9 cellular contexts compared by ENCODE assay signal in the genomic region with DNA sequence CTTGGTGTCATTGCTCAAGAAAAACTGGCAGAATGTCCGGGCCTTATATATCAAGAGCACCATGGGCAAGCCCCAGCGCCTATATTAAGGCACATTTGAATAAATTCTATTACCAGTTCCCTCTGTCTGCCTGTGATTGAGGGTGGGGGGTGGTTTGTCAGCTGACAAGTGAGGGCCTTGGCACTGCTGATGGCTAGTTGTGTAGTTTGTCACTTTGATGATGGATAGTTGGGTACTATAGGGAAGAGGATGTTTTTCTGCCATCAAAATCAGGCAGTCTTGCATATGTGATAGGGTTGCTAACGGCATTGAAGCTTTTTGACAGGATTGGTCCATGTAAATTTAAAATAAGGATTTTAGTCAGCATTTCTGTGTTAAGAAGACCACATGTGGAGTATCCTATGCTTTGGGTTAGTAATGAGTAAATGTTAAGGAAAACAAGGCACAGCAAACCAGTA. TPM values are rescaled to one million over a fixed set of nuclear protein-coding genes. Genes with fewer than 3 reads are reported as not detected.
DNase-seq lines count a peak whose midpoint lies in the region; ATAC-seq, FAIRE-seq and TF ChIP-seq lines count a peak whose summit lies in the region.
"Had no signal": no experiment of that assay in that cellular context is flagged by ENCODE, and none has a peak within 500 bp of the region (broad histone marks: within the 10 kb centered on the region; RNA-seq: fewer than 3 reads in every experiment).

No MANE protein-coding gene starts in this region.

- FAIRE-seq in GM12891 (lab: Jason Lieb, UNC) (no peak), H1 (lab: Jason Lieb, UNC) (no peak), HTR-8/SVneo (lab: Jason Lieb, UNC) (no peak), frontal cortex (lab: Jason Lieb, UNC) (no peak), kidney (lab: Jason Lieb, UNC) (no peak)

- POLR2A ChIA-PET in PC-9 (lab: Charles Lee; ENCODE audit: unreplicated experiment), result interaction anchor here (0.6 to 0.7 kb wide), 6 partner anchors 16 to 156 kb away, joined by 3 to 7 read pairs (median 4); no protein-coding TSS in a partner anchor
- POLR2A ChIA-PET in H1 (lab: Charles Lee; ENCODE audit: partially characterized antibody), result interaction anchor here (0.6 to 30.9 kb wide), 11 partner anchors 17 to 212 kb away, joined by 3 to 1319 read pairs (median 4); a partner anchor contains a TSS

- no peak overlapping the region for H3K4ac ChIP-seq in H1 (replicated peaks; ENCODE audit: insufficient read length, low read depth, low read length)

- no peak; the same call in 1 of the 2 replicates for TF ChIP-seq POLR2A in GM12891 (IDR thresholded peaks at IDR 0.05; ENCODE audit: low read depth, low read length)
- TF ChIP-seq POLR2A in H1 (IDR thresholded peaks at IDR 0.05; ENCODE audit: control extremely low read depth in 1 of 2, low read depth in 2 of 2, low read length in 2 of 2), result peak in 1 of 2 experiments; percentile 77; a peak in 1 of 3 replicates

- no peak overlapping the region for H3K18ac ChIP-seq in H1 (ENCODE audit: extremely low read depth, low read length)

- no peak for DNase-seq in GM12891 (ENCODE audit: insufficient read length, low spot score)
- peak in 1 of 2 experiments; percentile 47 for DNase-seq in PC-9
- DNase-seq in H1 (ENCODE audit: low read depth in 1 of 2, low spot score in 2 of 2), result no peak
- peak in 1 of 2 donors; percentile 32 for DNase-seq in psoas muscle
- no peak for DNase-seq in C1 segment of cervical spinal cord (lab: John Stamatoyannopoulos, UW)
- DNase-seq in HTR-8/SVneo (ENCODE audit: insufficient read length, low spot score), result no peak
- no peak for DNase-seq in frontal cortex (ENCODE audit: low spot score in 2 of 2)
- DNase-seq in kidney, result no peak

- no peak overlapping the region for H3K56ac ChIP-seq in H1 (replicated peaks; ENCODE audit: insufficient read length, low read depth, low read length)

- 81% methylated on average over 3 of the region's 3 CpGs; no CpG with 5 or more reads in 1 of the 2 experiments for WGBS in H1 (ENCODE audit: extremely low coverage in 1 of 2, insufficient coverage in 1 of 2, insufficient read length in 1 of 2, insufficient replicate concordance in 2 of 2, low coverage in 1 of 2, low lambda C conversion rate in 2 of 2, missing lambda C conversion rate in 1 of 2), 2 experiments
- WGBS in psoas muscle, 3 donors, result 49 to 60% (median 59%) methylated on average over 3 of the region's 3 CpGs

- no peak overlapping the region for H2BK12ac ChIP-seq in H1 (ENCODE audit: low read depth, low read length)

- H4K8ac ChIP-seq in H1 (ENCODE audit: extremely low read depth, insufficient read depth, low read length), result no peak overlapping the region

- H2AFZ ChIP-seq in PC-9 (no peak overlapping the region), H1 (ENCODE audit: low read length) (no peak overlapping the region)

- H3K4me1 ChIP-seq in PC-9 (replicated peaks; ENCODE audit: insufficient read depth) (peaks cover 28% of the 10 kb centered on the region), H1 (replicated peaks in 1 of 4; ENCODE audit: control insufficient read depth in 3 of 4, insufficient read depth in 4 of 4, low read length in 3 of 4) (peaks cover 0 to 8% (median 5%) of the 10 kb centered on the region in 4 experiments; a peak in 6 of 7 replicates), psoas muscle (peaks cover 20% of the 10 kb centered on the region), kidney (ENCODE audit: control insufficient read depth in 1 of 2, insufficient read depth in 1 of 2, low read depth in 1 of 2, low read length in 2 of 2) (peaks cover 12 to 14% of the 10 kb centered on the region in 2 donors)

- peaks cover 4% of the 10 kb centered on the region; the same call in 1 of the 2 replicates for H3K79me1 ChIP-seq in H1 (ENCODE audit: low read depth, low read length)

- TF ChIP-seq EP300 in H1 (IDR thresholded peaks at IDR 0.05; ENCODE audit: borderline replicate concordance in 1 of 2, low read depth in 2 of 2, low read length in 2 of 2), result no peak

- peaks cover 54% of the 10 kb centered on the region for H4K20me1 ChIP-seq in PC-9 (ENCODE audit: insufficient read depth)
- peaks cover 32 to 33% of the 10 kb centered on the region in 2 experiments for H4K20me1 ChIP-seq in H1 (replicated peaks in 1 of 2; ENCODE audit: control insufficient read depth in 1 of 2, insufficient read depth in 2 of 2, low read length in 2 of 2)

- no peak overlapping the region for H4K91ac ChIP-seq in H1 (replicated peaks; ENCODE audit: insufficient read length, low read length)

- H2BK120ac ChIP-seq in H1 (replicated peaks; ENCODE audit: low read depth, low read length), result no peak overlapping the region

- no peak overlapping the region for H2BK5ac ChIP-seq in H1 (ENCODE audit: low read depth, low read length)

- no peak overlapping the region for H2BK20ac ChIP-seq in H1 (ENCODE audit: low read length)

- peaks cover 13% of the 10 kb centered on the region for H3K23me2 ChIP-seq in H1 (ENCODE audit: low read depth, low read length)

- peaks cover 61% of the 10 kb centered on the region for H3F3A ChIP-seq in PC-9 (ENCODE audit: insufficient read depth, low read depth)

- H3K27ac ChIP-seq in PC-9 (peak overlapping the region; percentile 96), H1 (ENCODE audit: low read depth, low read length) (no peak overlapping the region), psoas muscle (peak overlapping the region; percentile 89), kidney (ENCODE audit: low read depth in 2 of 2, low read length in 2 of 2) (peak overlapping the region in 1 of 2 donors; percentile 32)

- H3K4me2 ChIP-seq in PC-9 (peak overlapping the region; percentile 95), H1 (ENCODE audit: insufficient read depth in 1 of 2, low read depth in 2 of 2, low read length in 2 of 2) (peak overlapping the region; percentile 98 to 99)

- H3K9ac ChIP-seq in H1 (replicated peaks in 1 of 4; ENCODE audit: extremely low read depth in 1 of 4, low read depth in 3 of 4, low read length in 3 of 4), result no peak overlapping the region
- H3K9ac ChIP-seq in kidney (ENCODE audit: low read length in 2 of 2), result peak overlapping the region in 1 of 2 donors; percentile 16

- no peak overlapping the region for H2AK5ac ChIP-seq in H1 (ENCODE audit: low read depth, low read length)

- H3K79me2 ChIP-seq in PC-9 (ENCODE audit: low read depth) (peaks cover 42% of the 10 kb centered on the region), H1 (ENCODE audit: control insufficient read depth in 1 of 2, insufficient read depth in 2 of 2, low read length in 2 of 2) (peaks cover 14 to 30% of the 10 kb centered on the region in 2 experiments)

- H3K14ac ChIP-seq in H1 (ENCODE audit: insufficient read length), result no peak overlapping the region

- no peak for TF ChIP-seq RAD21 in H1 (IDR thresholded peaks at IDR 0.05 in 1 of 2, conservative IDR thresholded peaks at IDR 0.05 in 1 of 2; ENCODE audit: low read depth in 2 of 2, low read length in 2 of 2)

- no peaks in the 10 kb centered on the region for H3K27me3 ChIP-seq in PC-9 (ENCODE audit: insufficient read depth, low read depth)
- H3K27me3 ChIP-seq in H1 (replicated peaks in 1 of 4; ENCODE audit: control insufficient read depth in 3 of 4, extremely low read depth in 1 of 4, insufficient read depth in 3 of 4, low read length in 3 of 4), result no peaks in the 10 kb centered on the region; a peak in 1 of 7 replicates
- no peaks in the 10 kb centered on the region for H3K27me3 ChIP-seq in psoas muscle (ENCODE audit: insufficient read depth in 3 of 3, low read length in 2 of 3)

- TF ChIP-seq CTCF in PC-9 (conservative IDR thresholded peaks at IDR 0.05) (no peak), H1 (IDR thresholded peaks at IDR 0.05; ENCODE audit: control extremely low read depth in 1 of 3, insufficient read depth in 1 of 3, low read depth in 1 of 3, low read length in 3 of 3) (no peak), psoas muscle (IDR thresholded peaks at IDR 0.05) (no peak), kidney (IDR thresholded peaks at IDR 0.05; ENCODE audit: borderline replicate concordance, extremely low read depth, insufficient read depth) (no peak)

- H3K4me3 ChIP-seq in PC-9 (peak overlapping the region; percentile 94), H1 (ENCODE audit: extremely low read depth in 1 of 4, insufficient read depth in 2 of 4, low read depth in 3 of 4, low read length in 4 of 4) (peak overlapping the region; percentile 86 to 99 (median 92); a peak in 5 of 8 replicates), psoas muscle (peak overlapping the region; percentile 91), kidney (ENCODE audit: low read length in 2 of 2) (peak overlapping the region in 1 of 2 donors; percentile 92)

- H3K9me2 ChIP-seq in PC-9 (ENCODE audit: insufficient read depth), result no peaks in the 10 kb centered on the region

- ATAC-seq in psoas muscle, result no peak

- H3K36me3 ChIP-seq in PC-9 (ENCODE audit: low read depth), result peaks cover 40% of the 10 kb centered on the region
- peaks cover 24 to 58% (median 31%) of the 10 kb centered on the region in 4 experiments for H3K36me3 ChIP-seq in H1 (ENCODE audit: control insufficient read depth in 2 of 4, insufficient read depth in 4 of 4, low read length in 3 of 4)
- H3K36me3 ChIP-seq in psoas muscle (ENCODE audit: insufficient read depth in 1 of 2, low read depth in 1 of 2), result peaks cover 0 to 84% of the 10 kb centered on the region in 2 donors
- peaks cover 0 to 18% of the 10 kb centered on the region in 2 donors for H3K36me3 ChIP-seq in kidney (ENCODE audit: control insufficient read depth in 1 of 2, insufficient read depth in 2 of 2, low read length in 2 of 2)

- H3K9me3 ChIP-seq in PC-9 (ENCODE audit: insufficient read depth, low read depth), result no peaks in the 10 kb centered on the region
- H3K9me3 ChIP-seq in H1 (ENCODE audit: insufficient read depth in 2 of 2, low read depth in 1 of 2, low read length in 1 of 2), result no peaks in the 10 kb centered on the region; a peak in 1 of 4 replicates
- no peaks in the 10 kb centered on the region for H3K9me3 ChIP-seq in psoas muscle
- no peaks in the 10 kb centered on the region for H3K9me3 ChIP-seq in kidney (ENCODE audit: control insufficient read depth in 1 of 2, low read length in 2 of 2)

- intact Hi-C loops in PC-9 (cut with micrococcal nuclease; ENCODE audit: unreplicated experiment) (loop anchor here (2.0 kb wide), 1 partner anchor 26 kb away; a partner anchor contains a TSS), psoas muscle (cut with DNase I) (no loop called here), kidney (cut with DNase I) (no loop called here)

- no peak overlapping the region for H3K23ac ChIP-seq in H1 (ENCODE audit: insufficient read length)

- H2BK15ac ChIP-seq in H1 (ENCODE audit: low read length), result no peak overlapping the region

- no TSS peak for BruUV-seq in PC-9 (replicated peaks; lab: Mats Ljungman, UMichigan)

- H4K5ac ChIP-seq in H1 (ENCODE audit: insufficient read length, low read depth, low read length), result no peak overlapping the region

- CTCF ChIA-PET in PC-9 (lab: Charles Lee), result interaction anchor here (0.6 kb wide), 1 partner anchor 129 kb away, joined by 4 read pairs; no protein-coding TSS in a partner anchor
- CTCF ChIA-PET in H1 (lab: Charles Lee; ENCODE audit: partially characterized antibody), result interaction anchor here (1.0 to 2.6 kb wide), 4 partner anchors 11 to 266 kb away, joined by 4 to 16 read pairs (median 5); a partner anchor contains a TSS

RNA-seq across cellular contexts. Expression of a gene that starts 2.5 kb away (rescaled TPM):
- polyA plus RNA-seq in GM12891 (2012; ENCODE audit: low read depth, missing spikeins), result 3,836 TPM
- total RNA-seq in PC-9 (2021) (1,335 and 1,742 TPM in 2 replicates), psoas muscle (100 to 1,000 TPM; 668 to 832 (median 736) TPM), frontal cortex (1,604 TPM), kidney (1,159 TPM)
- total RNA-seq in H1 (2021; fragmentation: NEBNext Ultra II Directional; extraction: Animal tissue kit (Norgen Biotek cat#: 25700)), result 1,893 and 1,923 TPM in 2 replicates
- polyA plus RNA-seq in H1 (2011; rRNA removed) (2,801 and 2,948 TPM in 2 replicates), psoas muscle (1,000 to 10,000 TPM in 2 of 3 donors, 100 to 1,000 TPM in 1; 918 to 1,629 (median 1,240) TPM), kidney (ENCODE audit: insufficient read depth, low read depth, low replicate concordance) (1,291 TPM)
- 3,231 TPM for polyA plus RNA-seq in H1 (2011; cell fraction: cytosol; rRNA removed)
- 2,819 TPM for polyA plus RNA-seq in H1 (2011; cell fraction: nucleus; rRNA removed)
- polyA plus RNA-seq in H1 (2012, experiment 1 of 2), result 2,565 to 3,012 TPM (median 2,684 TPM) in 4 replicates
- polyA plus RNA-seq in H1 (2012, experiment 2 of 2), result 2,057 TPM
- polyA plus RNA-seq in H1 (2013, experiment 1 of 2), result 2,379 TPM
- 2,280 TPM for polyA plus RNA-seq in H1 (2013, experiment 2 of 2)
- polyA minus RNA-seq in H1 (2011; rRNA and poly(A)+ RNA removed), result 958 and 1,373 TPM in 2 replicates
- 907 TPM for polyA minus RNA-seq in H1 (2011; cell fraction: cytosol; rRNA and poly(A)+ RNA removed)
- 793 TPM for polyA minus RNA-seq in H1 (2011; cell fraction: nucleus; rRNA and poly(A)+ RNA removed)

RNA-seq across cellular contexts. Expression of a gene that starts 18.6 kb away (rescaled TPM):
- 3.6 TPM for polyA plus RNA-seq in GM12891 (2012; ENCODE audit: low read depth, missing spikeins)
- 6.9 and 9.6 TPM in 2 replicates for total RNA-seq in PC-9 (2021)
- total RNA-seq in H1 (2021; fragmentation: NEBNext Ultra II Directional; extraction: Animal tissue kit (Norgen Biotek cat#: 25700)), result 16.1 and 16.4 TPM in 2 replicates
- polyA plus RNA-seq in H1 (2011; rRNA removed), result 17.0 and 19.2 TPM in 2 replicates
- 19.6 TPM for polyA plus RNA-seq in H1 (2011; cell fraction: cytosol; rRNA removed)
- polyA plus RNA-seq in H1 (2011; cell fraction: nucleus; rRNA removed), result 21.5 TPM
- polyA plus RNA-seq in H1 (2012, experiment 1 of 2), result 11.7 to 17.9 TPM (median 16.0 TPM) in 4 replicates
- polyA plus RNA-seq in H1 (2012, experiment 2 of 2), result 22.8 TPM
- 8.4 TPM for polyA plus RNA-seq in H1 (2013, experiment 1 of 2)
- 8.7 TPM for polyA plus RNA-seq in H1 (2013, experiment 2 of 2)
- 17.3 and 24.8 TPM in 2 replicates for polyA minus RNA-seq in H1 (2011; rRNA and poly(A)+ RNA removed)
- polyA minus RNA-seq in H1 (2011; cell fraction: cytosol; rRNA and poly(A)+ RNA removed), result 15.8 TPM
- polyA minus RNA-seq in H1 (2011; cell fraction: nucleus; rRNA and poly(A)+ RNA removed), result 8.3 TPM
- 1 to 10 TPM; 5.7 to 9.3 (median 8.1) TPM for total RNA-seq in psoas muscle
- 10 to 100 TPM in 1 of 3 donors, 1 to 10 TPM in 2; 3.8 to 15.2 (median 4.5) TPM for polyA plus RNA-seq in psoas muscle
- total RNA-seq in frontal cortex, result 14.3 TPM
- 2.7 TPM for total RNA-seq in kidney
- 1.2 TPM for polyA plus RNA-seq in kidney (ENCODE audit: insufficient read depth, low read depth, low replicate concordance)

RNA-seq across cellular contexts. Expression of a gene that starts 26.2 kb away (rescaled TPM):
- polyA plus RNA-seq in GM12891 (2012; ENCODE audit: low read depth, missing spikeins), result 0.06 TPM
- total RNA-seq in PC-9 (2021) (33.1 and 40.1 TPM in 2 replicates), psoas muscle (10 to 100 TPM; 23.0 to 44.3 (median 26.2) TPM), frontal cortex (0.41 TPM), kidney (18.0 TPM)
- total RNA-seq in H1 (2021; fragmentation: NEBNext Ultra II Directional; extraction: Animal tissue kit (Norgen Biotek cat#: 25700)), result 27.0 and 28.7 TPM in 2 replicates
- polyA plus RNA-seq in H1 (2011; rRNA removed) (20.1 and 31.0 TPM in 2 replicates), psoas muscle (10 to 100 TPM; 12.1 to 15.8 (median 14.5) TPM), kidney (ENCODE audit: insufficient read depth, low read depth, low replicate concordance) (11.3 TPM)
- polyA plus RNA-seq in H1 (2011; cell fraction: cytosol; rRNA removed), result 21.2 TPM
- polyA plus RNA-seq in H1 (2011; cell fraction: nucleus; rRNA removed), result 34.8 TPM
- polyA plus RNA-seq in H1 (2012, experiment 1 of 2), result 23.4 to 29.3 TPM (median 26.1 TPM) in 4 replicates
- 22.5 TPM for polyA plus RNA-seq in H1 (2012, experiment 2 of 2)
- polyA plus RNA-seq in H1 (2013, experiment 1 of 2), result 17.6 TPM
- polyA plus RNA-seq in H1 (2013, experiment 2 of 2), result 16.7 TPM
- polyA minus RNA-seq in H1 (2011; rRNA and poly(A)+ RNA removed), result 8.8 and 12.4 TPM in 2 replicates
- polyA minus RNA-seq in H1 (2011; cell fraction: cytosol; rRNA and poly(A)+ RNA removed), result 9.2 TPM
- 9.6 TPM for polyA minus RNA-seq in H1 (2011; cell fraction: nucleus; rRNA and poly(A)+ RNA removed)

RNA-seq across cellular contexts. Expression of a gene that starts 42.0 kb away (rescaled TPM):
- polyA plus RNA-seq in GM12891 (2012; ENCODE audit: low read depth, missing spikeins), result not detected
- not detected in 2 replicates for total RNA-seq in PC-9 (2021)
- total RNA-seq in H1 (2021; fragmentation: NEBNext Ultra II Directional; extraction: Animal tissue kit (Norgen Biotek cat#: 25700)), result 5.0 and 6.8 TPM in 2 replicates
- polyA plus RNA-seq in H1 (2011; rRNA removed), result 3.2 and 4.4 TPM in 2 replicates
- polyA plus RNA-seq in H1 (2011; cell fraction: cytosol; rRNA removed), result 4.1 TPM
- polyA plus RNA-seq in H1 (2011; cell fraction: nucleus; rRNA removed), result 5.5 TPM
- polyA plus RNA-seq in H1 (2012, experiment 1 of 2), result 4.6 to 5.8 TPM (median 5.4 TPM) in 4 replicates
- 8.5 TPM for polyA plus RNA-seq in H1 (2012, experiment 2 of 2)
- 4.2 TPM for polyA plus RNA-seq in H1 (2013, experiment 1 of 2)
- 4.4 TPM for polyA plus RNA-seq in H1 (2013, experiment 2 of 2)
- polyA minus RNA-seq in H1 (2011; rRNA and poly(A)+ RNA removed), result 0.32 and 2.4 TPM in 2 replicates
- polyA minus RNA-seq in H1 (2011; cell fraction: cytosol; rRNA and poly(A)+ RNA removed), result 1.9 TPM
- 4.6 TPM for polyA minus RNA-seq in H1 (2011; cell fraction: nucleus; rRNA and poly(A)+ RNA removed)
- total RNA-seq in psoas muscle, result not detected
- polyA plus RNA-seq in psoas muscle, result under 1 TPM; 0.05 to 0.09 (median 0.08) TPM
- total RNA-seq in frontal cortex, result not detected
- total RNA-seq in kidney, result not detected
- not detected for polyA plus RNA-seq in kidney (ENCODE audit: insufficient read depth, low read depth, low replicate concordance)
- total RNA-seq: HT1080 had no signal

Comparison
In these comparisons a context has a peak if more than half of its experiments do, and no peak if none do; other contexts are left out.
1. RNA of a gene that starts 26.2 kb away (total RNA-seq): 33.1 to 40.1 TPM in PC-9, 27.0 to 28.7 TPM in H1, 23.0 to 44.3 TPM in psoas muscle and 18.0 TPM in kidney (single experiment); 0.41 TPM in frontal cortex (single experiment); every median in the first group is over 10 times any median in the second.